In genomic region chr1:116503535-116504307, GRCh38 we compare ENCODE assay signal across 9 cellular contexts.
DNase-seq lines count a peak whose midpoint lies in the region; ATAC-seq and TF ChIP-seq lines count a peak whose summit lies in the region.
"Had no signal": no experiment of that assay in that cellular context is flagged by ENCODE, and none has a peak within 500 bp of the region (broad histone marks: within the 10 kb centered on the region; RNA-seq: fewer than 3 reads in every experiment).

No MANE protein-coding gene starts in this region.

- peaks cover 11% of the 10 kb centered on the region for H3K4me1 ChIP-seq in mesenchymal stem cell (ENCODE audit: control insufficient read depth, insufficient read depth, low read depth, low read length)
- H3K4me1 ChIP-seq in foreskin keratinocyte = peaks cover 15% of the 10 kb centered on the region

- peak overlapping the region; percentile 77 for H3K4me3 Mint-ChIP-seq in activated T-helper 17 cell treated with anti-CD3 and anti-CD28 coated beads, Interleukin-2, amount 50 U/mL, for 72 hours

- H3K4me3 ChIP-seq in mesenchymal stem cell (ENCODE audit: insufficient read depth in 1 of 2, low read depth in 1 of 2, low read length in 2 of 2) = no peak overlapping the region

- H3K36me3 Mint-ChIP-seq in activated T-helper 17 cell treated with anti-CD3 and anti-CD28 coated beads, Interleukin-2, amount 50 U/mL, for 72 hours (ENCODE audit: low read depth) = no peaks in the 10 kb centered on the region

- no peak overlapping the region for H4K91ac ChIP-seq in mesenchymal stem cell (ENCODE audit: low read length)

- H3K27me3 ChIP-seq in mesenchymal stem cell (ENCODE audit: control insufficient read depth in 1 of 2, insufficient read depth in 1 of 2, low read length in 2 of 2) (no peaks in the 10 kb centered on the region), foreskin keratinocyte (no peaks in the 10 kb centered on the region)

- no peak overlapping the region for H2AK5ac ChIP-seq in mesenchymal stem cell (ENCODE audit: low read length, severe bottlenecking)

- no peak overlapping the region for H2BK15ac ChIP-seq in mesenchymal stem cell (ENCODE audit: low read depth, poor library complexity, severe bottlenecking)

- no peak overlapping the region for H3K14ac ChIP-seq in mesenchymal stem cell (ENCODE audit: low read length in 2 of 2)

- ATAC-seq in GM18498 (IDR thresholded peaks at IDR 0.05; ENCODE audit: unreplicated experiment) = peak; percentile 13
- ATAC-seq in activated T-helper 17 cell treated with anti-CD3 and anti-CD28 coated beads, Interleukin-2, amount 50 U/mL, for 72 hours (replicated peaks) = peak; percentile 17
- no peak for ATAC-seq in foreskin keratinocyte

- WGBS in mesenchymal stem cell = 93% methylated on average over 7 of the region's 7 CpGs

- no peak for TF ChIP-seq CTCF in foreskin keratinocyte (conservative IDR thresholded peaks at IDR 0.05)

- no peak overlapping the region for H3K4ac ChIP-seq in mesenchymal stem cell (ENCODE audit: low read depth in 1 of 2, low read length in 2 of 2)

- no peak overlapping the region for H2BK120ac ChIP-seq in mesenchymal stem cell (ENCODE audit: low read depth, low read length)

- no peak overlapping the region for H3K4me2 ChIP-seq in mesenchymal stem cell (ENCODE audit: low read length, poor library complexity, severe bottlenecking)

- no peaks in the 10 kb centered on the region for H3K79me1 ChIP-seq in mesenchymal stem cell (replicated peaks; ENCODE audit: low read length, poor library complexity, severe bottlenecking)

- H3K9ac ChIP-seq in mesenchymal stem cell (ENCODE audit: low read length) = peak overlapping the region; percentile 49
- H3K9ac ChIP-seq: KMS-11 had no signal

- no peak overlapping the region for H3K23ac ChIP-seq in mesenchymal stem cell (ENCODE audit: low read length in 2 of 2)

- DNase-seq in HUDEP-2 (lab: John Stamatoyannopoulos, UW; ENCODE audit: unreplicated experiment in 76 of 76) (peak in 74 of 76 experiments; percentile 45 to 92 (median 77)), mesenchymal stem cell (no peak), germinal center (ENCODE audit: low spot score) (no peak), inferior parietal cortex (ENCODE audit: extremely low spot score) (no peak), AG08395 (ENCODE audit: low spot score) (no peak), foreskin keratinocyte (no peak)

- no peaks in the 10 kb centered on the region for H3K9me3 ChIP-seq in mesenchymal stem cell (ENCODE audit: control insufficient read depth, low read length)

- H4K8ac ChIP-seq in mesenchymal stem cell (ENCODE audit: low read length) = no peak overlapping the region

- peak overlapping the region; percentile 95 for H3K27ac Mint-ChIP-seq in activated T-helper 17 cell treated with anti-CD3 and anti-CD28 coated beads, Interleukin-2, amount 50 U/mL, for 72 hours

- H2BK5ac ChIP-seq in mesenchymal stem cell (ENCODE audit: low read depth, low read length, poor library complexity, severe bottlenecking) = no peak overlapping the region

- H3K27me3 Mint-ChIP-seq in activated T-helper 17 cell treated with anti-CD3 and anti-CD28 coated beads, Interleukin-2, amount 50 U/mL, for 72 hours = no peaks in the 10 kb centered on the region

- no peaks in the 10 kb centered on the region for H3K9me3 Mint-ChIP-seq in activated T-helper 17 cell treated with anti-CD3 and anti-CD28 coated beads, Interleukin-2, amount 50 U/mL, for 72 hours

- H3K36me3 ChIP-seq in mesenchymal stem cell (ENCODE audit: control insufficient read depth in 1 of 2, insufficient read depth in 2 of 2, low read depth in 1 of 2, low read length in 2 of 2) = no peaks in the 10 kb centered on the region

- H3K27ac ChIP-seq in mesenchymal stem cell (ENCODE audit: low read length, poor library complexity, severe bottlenecking) (no peak overlapping the region), foreskin keratinocyte (no peak overlapping the region)

- peaks cover 49% of the 10 kb centered on the region for H3K4me1 Mint-ChIP-seq in activated T-helper 17 cell treated with anti-CD3 and anti-CD28 coated beads, Interleukin-2, amount 50 U/mL, for 72 hours

- H2BK12ac ChIP-seq in mesenchymal stem cell (ENCODE audit: low read length in 2 of 2) = peak overlapping the region in 1 of 2 experiments; percentile 6

- H3K18ac ChIP-seq in mesenchymal stem cell (ENCODE audit: low read depth in 1 of 2, low read length in 2 of 2) = no peak overlapping the region

- no peak overlapping the region for H2AFZ ChIP-seq in mesenchymal stem cell (ENCODE audit: low read depth, low read length)

Comparison
In these comparisons a context has a peak if more than half of its experiments do, and no peak if none do; other contexts are left out.
1. DNase-seq: peak in HUDEP-2 (74 of 76); none in mesenchymal stem cell (single experiment), germinal center (single experiment), inferior parietal cortex (single experiment), AG08395 (single experiment) and foreskin keratinocyte (0 of 2).